ENCODE assay signal across 8 cellular contexts in the genomic region with DNA sequence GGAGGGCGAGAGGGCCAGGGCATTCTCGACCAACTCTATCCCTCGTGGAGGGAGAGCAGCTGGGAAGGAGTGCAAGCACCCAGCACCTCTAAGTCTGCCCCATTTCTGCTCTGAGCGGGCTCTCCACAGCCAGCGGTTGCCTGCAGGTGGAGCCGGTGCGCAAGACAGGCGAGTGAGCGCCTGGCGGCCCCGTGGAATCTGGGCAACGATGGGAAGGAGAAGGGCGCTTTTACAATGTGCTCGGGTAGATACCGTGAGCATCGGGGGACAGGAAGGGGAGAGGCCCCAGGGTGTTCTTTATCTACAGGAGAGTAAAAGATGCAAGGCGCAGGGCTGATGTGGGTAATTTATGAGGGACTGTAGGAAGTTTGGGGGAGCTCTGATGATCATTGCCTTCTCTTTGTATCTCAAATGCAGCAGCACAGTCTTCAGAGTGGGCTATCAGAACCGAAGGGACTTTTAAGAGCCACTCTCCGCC. TPM values are rescaled to one million over a fixed set of nuclear protein-coding genes. Genes with fewer than 3 reads are reported as not detected.
DNase-seq lines count a peak whose midpoint lies in the region; FAIRE-seq and TF ChIP-seq lines count a peak whose summit lies in the region.

No MANE protein-coding gene starts in this region.

- FAIRE-seq in G401.6 (lab: Jason Lieb, UNC) = peak; percentile 70

- in situ Hi-C loops in SK-MEL-5 (cut with HindIII; ENCODE audit: low pct_unique_long_range_greater_than_20kb, low sequenced_read_pairs) = no loop called here

- H3K4me3 Mint-ChIP-seq in H9 = peak overlapping the region; percentile 85 to 92
- peak overlapping the region; percentile 95 for H3K4me3 Mint-ChIP-seq in activated naive CD4-positive, alpha-beta T cell treated with anti-CD3 and anti-CD28 coated beads, Interleukin-2, amount 10 ng/mL, durations not matched to agents 7 days and 5 days

- TF ChIP-seq POLR2A in testis (IDR thresholded peaks at IDR 0.05) = no peak

- H3K27me3 ChIP-seq in H9 (ENCODE audit: insufficient read depth, low read length) = no peaks in the 10 kb centered on the region; the same call in 1 of the 2 replicates
- H3K27me3 ChIP-seq in osteoblast (ENCODE audit: insufficient read depth, low read length) = no peaks in the 10 kb centered on the region
- no peaks in the 10 kb centered on the region for H3K27me3 ChIP-seq in testis

- H2BK5ac ChIP-seq in H9 (ENCODE audit: insufficient read length, low read length) = no peak overlapping the region

- H3K4me1 Mint-ChIP-seq in H9 = peaks cover 18 to 21% of the 10 kb centered on the region in 2 experiments
- peaks cover 32% of the 10 kb centered on the region for H3K4me1 Mint-ChIP-seq in activated naive CD4-positive, alpha-beta T cell treated with anti-CD3 and anti-CD28 coated beads, Interleukin-2, amount 10 ng/mL, durations not matched to agents 7 days and 5 days

- H3K9me3 ChIP-seq in H9 (ENCODE audit: control insufficient read depth, low read depth, low read length) (no peaks in the 10 kb centered on the region), osteoblast (ENCODE audit: low read depth, low read length) (no peaks in the 10 kb centered on the region), testis (no peaks in the 10 kb centered on the region)

- H3K23me2 ChIP-seq in H9 (ENCODE audit: insufficient read length, low read depth, low read length, poor library complexity, severe bottlenecking) = peaks cover 24% of the 10 kb centered on the region

- H3K36me3 ChIP-seq in osteoblast (ENCODE audit: insufficient read depth, low read length) = peaks cover 6% of the 10 kb centered on the region
- H3K36me3 ChIP-seq in testis (ENCODE audit: low read depth, missing control alignments) = no peaks in the 10 kb centered on the region

- H3K9ac ChIP-seq in H9 (ENCODE audit: extremely low read depth, insufficient read length, low read length) = peak overlapping the region; percentile 18

- H2BK15ac ChIP-seq in H9 (ENCODE audit: low read depth, low read length) = no peak overlapping the region

- H3K27ac ChIP-seq in H9 (ENCODE audit: insufficient read length, low read depth, low read length) (no peak overlapping the region), osteoblast (ENCODE audit: low read depth, low read length) (peak overlapping the region; percentile 4), testis (peak overlapping the region; percentile 86 to 87)

- no peak overlapping the region for H4K8ac ChIP-seq in H9 (replicated peaks; ENCODE audit: insufficient read length, low read depth, low read length)

- no peaks in the 10 kb centered on the region; a peak in 1 of 5 replicates for H3K9me3 Mint-ChIP-seq in H9
- H3K9me3 Mint-ChIP-seq in activated naive CD4-positive, alpha-beta T cell treated with anti-CD3 and anti-CD28 coated beads, Interleukin-2, amount 10 ng/mL, durations not matched to agents 7 days and 5 days = no peaks in the 10 kb centered on the region

- H4K91ac ChIP-seq in H9 (ENCODE audit: insufficient read length, low read depth, low read length) = no peak overlapping the region

- peak; percentile 82 for DNase-seq in H9
- peak; percentile 83 for DNase-seq in M059J (ENCODE audit: low read depth)
- peak; percentile 82 for DNase-seq in SK-MEL-5 (ENCODE audit: low read depth, low spot score)
- peak; percentile 91 for DNase-seq in activated naive CD4-positive, alpha-beta T cell treated with anti-CD3 and anti-CD28 coated beads, Interleukin-2, amount 10 ng/mL, durations not matched to agents 7 days and 5 days
- DNase-seq in glomerular visceral epithelial cell (ENCODE audit: extremely low spot score) = peak; percentile 83
- peak; percentile 99 for DNase-seq in osteoblast (ENCODE audit: insufficient read length, low spot score, missing footprints)
- DNase-seq in testis = peak; percentile 86

- H3K79me2 ChIP-seq in H9 (ENCODE audit: insufficient read depth, low read length) (peaks cover 6% of the 10 kb centered on the region; the same call in 1 of the 2 replicates), osteoblast (ENCODE audit: insufficient read depth, low read length) (peaks cover 33% of the 10 kb centered on the region)

- H2AFZ ChIP-seq in H9 (ENCODE audit: low read length) (peak overlapping the region; percentile 24), osteoblast (ENCODE audit: low read length) (peak overlapping the region; percentile 78)

- H3K36me3 Mint-ChIP-seq in H9 (ENCODE audit: insufficient read depth in 1 of 3, low read depth in 3 of 3) = peaks cover 7 to 19% (median 12%) of the 10 kb centered on the region in 3 experiments
- H3K36me3 Mint-ChIP-seq in activated naive CD4-positive, alpha-beta T cell treated with anti-CD3 and anti-CD28 coated beads, Interleukin-2, amount 10 ng/mL, durations not matched to agents 7 days and 5 days = peaks cover 15% of the 10 kb centered on the region

- intact Hi-C loops in testis (cut with DNase I; ENCODE audit: low total_unique reads) = no loop called here

- H3K18ac ChIP-seq in H9 (ENCODE audit: insufficient read length, low read depth, low read length) = no peak overlapping the region

- H3K23ac ChIP-seq in H9 (ENCODE audit: insufficient read length, low read depth, low read length) = no peak overlapping the region

- H4K5ac ChIP-seq in H9 (ENCODE audit: insufficient read length, low read depth, low read length) = no peak overlapping the region

- no peak overlapping the region for H3T11ph ChIP-seq in H9 (ENCODE audit: low read length)

- H3K4me2 ChIP-seq in H9 (ENCODE audit: insufficient read depth, insufficient read length, low read length) = peak overlapping the region; percentile 94
- peak overlapping the region; percentile 81 for H3K4me2 ChIP-seq in osteoblast (ENCODE audit: insufficient read depth, low read length)

- H4K20me1 ChIP-seq in H9 (ENCODE audit: control insufficient read depth, insufficient read depth, insufficient read length) (no peaks in the 10 kb centered on the region), osteoblast (ENCODE audit: insufficient read depth, low read length) (peaks cover 6% of the 10 kb centered on the region)

- H3K4me3 ChIP-seq in osteoblast (ENCODE audit: insufficient read depth, low read length) (peak overlapping the region; percentile 82), testis (peak overlapping the region; percentile 75 to 86)

- H3K27me3 Mint-ChIP-seq in H9 (ENCODE audit: low read depth) = peaks cover 15% of the 10 kb centered on the region
- peaks cover 12% of the 10 kb centered on the region for H3K27me3 Mint-ChIP-seq in activated naive CD4-positive, alpha-beta T cell treated with anti-CD3 and anti-CD28 coated beads, Interleukin-2, amount 10 ng/mL, durations not matched to agents 7 days and 5 days

- H3K56ac ChIP-seq in H9 (ENCODE audit: insufficient read length, low read depth, low read length) = no peak overlapping the region

- WGBS in H9 (ENCODE audit: extremely low coverage, insufficient read length, low lambda C conversion rate) = no CpG with 5 or more reads among the region's 19 CpGs
- WGBS in testis, 2 donors = 0 to 1% methylated on average over 17 to 19 of the region's 19 CpGs

- H2BK20ac ChIP-seq in H9 (ENCODE audit: low read depth, low read length, poor library complexity, severe bottlenecking) = no peak overlapping the region

- H2BK120ac ChIP-seq in H9 (ENCODE audit: low read depth, low read length, poor library complexity, severe bottlenecking) = no peak overlapping the region

- CTCF ChIA-PET in activated naive CD4-positive, alpha-beta T cell treated with anti-CD3 and anti-CD28 coated beads, Interleukin-2, amount 10 ng/mL, durations not matched to agents 7 days and 5 days (lab: Charles Lee) = interaction anchor here (0.5 to 2.7 kb wide), 24 partner anchors 12 to 360 kb away, joined by 3 to 20 read pairs (median 4); no protein-coding TSS in a partner anchor

- no peak overlapping the region for H3K4ac ChIP-seq in H9 (ENCODE audit: low read depth, low read length)

- no peak overlapping the region for H2BK12ac ChIP-seq in H9 (ENCODE audit: insufficient read length, low read depth, low read length)

- no peak overlapping the region for H3K14ac ChIP-seq in H9 (ENCODE audit: insufficient read depth, low read length)

- no peak overlapping the region for H2AK5ac ChIP-seq in H9 (ENCODE audit: insufficient read length, low read length)

- H3K4me1 ChIP-seq in H9 (ENCODE audit: insufficient read depth, low read length) (no peaks in the 10 kb centered on the region; the same call in 1 of the 2 replicates), osteoblast (ENCODE audit: insufficient read depth, low read length) (peaks cover 9% of the 10 kb centered on the region), testis (peaks cover 7% of the 10 kb centered on the region)

- peak overlapping the region in 2 of 3 experiments; percentile 61 to 93; a peak in 4 of 7 replicates for H3K27ac Mint-ChIP-seq in H9
- H3K27ac Mint-ChIP-seq in activated naive CD4-positive, alpha-beta T cell treated with anti-CD3 and anti-CD28 coated beads, Interleukin-2, amount 10 ng/mL, durations not matched to agents 7 days and 5 days = peak overlapping the region; percentile 95

- no peaks in the 10 kb centered on the region for H3K79me1 ChIP-seq in H9 (ENCODE audit: insufficient read depth, low read depth, low read length, poor library complexity, severe bottlenecking)

- TF ChIP-seq CTCF in H9 (conservative IDR thresholded peaks at IDR 0.05) = peak; percentile 72
- TF ChIP-seq CTCF in osteoblast (IDR thresholded peaks at IDR 0.05; ENCODE audit: extremely low read depth, low read depth, low read length) = peak; percentile 76
- peak; percentile 50 to 57 (median 51) for TF ChIP-seq CTCF in testis (IDR thresholded peaks at IDR 0.05)

RNA-seq across cellular contexts. Expression of a gene that starts 0.9 kb away (rescaled TPM):
- 57.8 and 58.9 TPM in 2 replicates for total RNA-seq in H9 (2021)
- total RNA-seq in M059J (2014; rRNA removed; shearing (Covaris generic)) = 25.0 and 34.6 TPM in 2 replicates
- total RNA-seq in SK-MEL-5 (2014; rRNA removed; shearing (Covaris generic)) = 66.6 and 72.3 TPM in 2 replicates
- 50.3 and 80.2 TPM in 2 replicates for polyA plus RNA-seq in SK-MEL-5 (2015; cell fraction: cytosol; rRNA removed)
- polyA plus RNA-seq in SK-MEL-5 (2015; cell fraction: nucleus; rRNA removed) = 100 and 109 TPM in 2 replicates
- total RNA-seq in osteoblast = 59.0 and 65.7 TPM in 2 replicates
- 10 to 100 TPM; 11.4 to 14.3 TPM for total RNA-seq in testis
- 12.2 TPM for polyA plus RNA-seq in testis (ENCODE audit: insufficient read depth, low read depth, low replicate concordance)

RNA-seq across cellular contexts. Expression of a gene that starts 47.6 kb away (rescaled TPM):
- 6.6 and 8.1 TPM in 2 replicates for total RNA-seq in H9 (2021)
- total RNA-seq in M059J (2014; rRNA removed; shearing (Covaris generic)) = 0.49 and 1.4 TPM in 2 replicates
- total RNA-seq in SK-MEL-5 (2014; rRNA removed; shearing (Covaris generic)) = 1.2 and 2.0 TPM in 2 replicates
- 0.19 and 0.35 TPM in 2 replicates for polyA plus RNA-seq in SK-MEL-5 (2015; cell fraction: cytosol; rRNA removed)
- 2.9 and 4.6 TPM in 2 replicates for polyA plus RNA-seq in SK-MEL-5 (2015; cell fraction: nucleus; rRNA removed)
- 21.5 and 25.0 TPM in 2 replicates for total RNA-seq in osteoblast
- 10 to 100 TPM; 33.0 to 57.2 TPM for total RNA-seq in testis
- polyA plus RNA-seq in testis (ENCODE audit: insufficient read depth, low read depth, low replicate concordance) = 28.0 TPM
